8 cellular contexts compared by ENCODE assay signal in the genomic region with DNA sequence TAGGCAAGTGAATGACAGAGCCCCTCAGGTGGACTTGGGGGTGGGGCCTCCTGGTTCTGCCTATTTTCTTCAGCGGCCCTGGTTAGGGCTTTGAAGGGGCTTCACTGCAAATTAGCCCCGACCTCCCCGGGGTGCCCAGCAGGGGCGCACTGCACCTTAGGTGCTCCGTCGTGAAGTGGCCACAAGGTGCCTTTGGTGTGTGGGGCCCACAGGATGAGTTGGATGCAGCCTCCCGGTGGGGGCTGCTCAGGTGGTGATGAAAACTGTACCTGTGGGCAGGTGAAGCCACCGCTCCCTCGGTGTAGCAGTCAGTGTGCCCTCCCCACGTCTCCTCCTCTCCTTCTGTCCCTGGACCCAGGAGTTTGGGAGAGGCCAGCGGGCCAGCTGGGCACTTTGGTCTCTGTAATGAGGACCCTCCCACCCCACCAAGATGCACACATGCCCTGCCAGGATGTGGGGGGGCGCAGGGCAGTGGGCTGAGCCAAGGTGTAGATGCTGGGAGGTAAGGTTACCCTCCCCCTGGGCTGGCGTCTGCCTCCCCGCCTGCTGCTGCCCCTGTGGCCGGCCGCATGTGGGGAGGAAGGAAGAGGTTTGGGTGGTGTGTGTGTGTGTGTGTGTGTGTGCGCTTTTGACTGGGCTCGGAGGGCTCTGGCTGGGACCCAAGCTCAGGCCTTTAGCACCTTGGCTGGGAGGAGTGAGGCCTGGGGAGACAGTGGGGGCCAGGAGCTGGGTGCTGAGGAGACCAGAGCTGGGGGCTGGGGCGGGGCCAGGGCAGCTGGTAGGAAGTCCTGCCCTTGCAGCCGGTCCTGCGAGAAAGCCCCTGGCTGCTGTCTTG. TPM values are rescaled to one million over a fixed set of nuclear protein-coding genes. Genes with fewer than 3 reads are reported as not detected.
A peak's percentile ranks its signal among the peaks of the same experiment; 100 is the strongest.
DNase-seq lines count a peak whose midpoint lies in the region; ATAC-seq, FAIRE-seq and TF ChIP-seq lines count a peak whose summit lies in the region.

No MANE protein-coding gene starts in this region.

- H3K9me3 ChIP-seq in BLaER1 treated with 17β-estradiol and CSF1 and Interleukin-3, amounts not matched to agents 10 nM and 100 nM (replicated peaks in 1 of 11): no peaks in the 10 kb centered on the region
- no peaks in the 10 kb centered on the region for H3K9me3 ChIP-seq in Loucy (ENCODE audit: insufficient read depth, low read depth, low read length)
- H3K9me3 ChIP-seq in HepG2 (ENCODE audit: low read length): no peaks in the 10 kb centered on the region
- H3K9me3 ChIP-seq in MG63: no peaks in the 10 kb centered on the region

- peaks cover 99 to 100% (median 100%) of the 10 kb centered on the region in 10 experiments for H3K4me1 ChIP-seq in BLaER1 treated with 17β-estradiol and CSF1 and Interleukin-3, amounts not matched to agents 10 nM and 100 nM
- H3K4me1 ChIP-seq in Loucy (ENCODE audit: insufficient read depth, low read length, poor library complexity, severe bottlenecking) (peaks cover 77% of the 10 kb centered on the region), HepG2 (ENCODE audit: insufficient read depth, low read length) (peaks cover 50% of the 10 kb centered on the region)

- TF ChIP-seq EP300 in HepG2 (IDR thresholded peaks at IDR 0.05; ENCODE audit: low read depth in 2 of 2, low read length in 2 of 2) (no peak), HepG2 (CRISPR knock-in tag; IDR thresholded peaks at IDR 0.05; ENCODE audit: borderline replicate concordance) (no peak)

- H3F3A ChIP-seq in Loucy (ENCODE audit: low read depth): no peaks in the 10 kb centered on the region

- CTCF ChIA-PET in activated naive CD4-positive, alpha-beta T cell treated with anti-CD3 and anti-CD28 coated beads for 36 hours (lab: Charles Lee): interaction anchor here (0.7 to 2.0 kb wide), 4 partner anchors 10 to 22 kb away, joined by 3 to 7 read pairs (median 4); no protein-coding TSS in a partner anchor
- CTCF ChIA-PET in HepG2 (lab: Yijun Ruan, JAX; ENCODE audit: low intra/inter-chr PET ratio, low total read pairs): no interaction called here

- TF ChIP-seq POLR2A in HepG2 (IDR thresholded peaks at IDR 0.05; ENCODE audit: insufficient read depth in 1 of 2, low read depth in 2 of 2, low read length in 2 of 2): no peak

- peaks cover 100% of the 10 kb centered on the region in 11 experiments for H4K20me1 ChIP-seq in BLaER1 treated with 17β-estradiol and CSF1 and Interleukin-3, amounts not matched to agents 10 nM and 100 nM
- H4K20me1 ChIP-seq in Loucy (ENCODE audit: insufficient read depth, low read length, poor library complexity, severe bottlenecking) (peaks cover 18% of the 10 kb centered on the region), HepG2 (ENCODE audit: insufficient read depth, low read length) (peaks cover 53% of the 10 kb centered on the region; the same call in 1 of the 2 replicates)

- peak overlapping the region in 3 of 10 experiments; percentile 29 to 49 (median 30); a peak in 6 of 20 replicates for H3K4me3 ChIP-seq in BLaER1 treated with 17β-estradiol and CSF1 and Interleukin-3, amounts not matched to agents 10 nM and 100 nM
- H3K4me3 ChIP-seq in Loucy (ENCODE audit: low read length, poor library complexity, severe bottlenecking) (peak overlapping the region; percentile 81), HepG2 (replicated peaks in 1 of 3; ENCODE audit: insufficient read depth in 1 of 3, low read depth in 2 of 3, low read length in 3 of 3) (peak overlapping the region in 1 of 3 experiments; percentile 33; a peak in 1 of 6 replicates), MG63 (no peak overlapping the region)

- in situ Hi-C loops in HepG2 (cut with HindIII; ENCODE audit: extremely low pct_ligation_motif_present, low pct_unique_long_range_greater_than_20kb): no loop called here

- BruUV-seq in HepG2 (replicated peaks; lab: Mats Ljungman, UMichigan): no TSS peak

- POLR2A ChIA-PET in HepG2 (lab: Yijun Ruan, JAX): interaction anchor here (2.2 kb wide), 1 partner anchor 53 kb away, joined by 6 read pairs; no protein-coding TSS in a partner anchor

- peaks cover 92% of the 10 kb centered on the region for H3K79me2 ChIP-seq in Loucy (ENCODE audit: insufficient read depth, low read length)
- peaks cover 67% of the 10 kb centered on the region for H3K79me2 ChIP-seq in HepG2 (ENCODE audit: insufficient read depth, low read length)

- ATAC-seq in HepG2: peak; percentile 40
- no peak for ATAC-seq in HG02571 (IDR thresholded peaks at IDR 0.05; ENCODE audit: unreplicated experiment)

- no peaks in the 10 kb centered on the region for H3K27me3 Mint-ChIP-seq in activated naive CD4-positive, alpha-beta T cell treated with anti-CD3 and anti-CD28 coated beads for 36 hours (ENCODE audit: low read depth)

- peak overlapping the region in 6 of 11 experiments; percentile 4 to 46 (median 18); a peak in 6 of 22 replicates for H3K27ac ChIP-seq in BLaER1 treated with 17β-estradiol and CSF1 and Interleukin-3, amounts not matched to agents 10 nM and 100 nM
- H3K27ac ChIP-seq in HepG2 (ENCODE audit: extremely low read length, insufficient read depth, low read length): no peak overlapping the region

- no peak overlapping the region for H3K4me3 Mint-ChIP-seq in activated naive CD4-positive, alpha-beta T cell treated with anti-CD3 and anti-CD28 coated beads for 36 hours

- no peak overlapping the region for H3K27ac Mint-ChIP-seq in activated naive CD4-positive, alpha-beta T cell treated with anti-CD3 and anti-CD28 coated beads for 36 hours

- no peaks in the 10 kb centered on the region for H3K36me3 Mint-ChIP-seq in activated naive CD4-positive, alpha-beta T cell treated with anti-CD3 and anti-CD28 coated beads for 36 hours (ENCODE audit: low read depth)

- no peaks in the 10 kb centered on the region for H3K9me2 ChIP-seq in Loucy (replicated peaks; ENCODE audit: low read depth, low read length)

- H3K9me3 Mint-ChIP-seq in activated naive CD4-positive, alpha-beta T cell treated with anti-CD3 and anti-CD28 coated beads for 36 hours: no peaks in the 10 kb centered on the region

- DNase-seq in activated naive CD4-positive, alpha-beta T cell treated with anti-CD3 and anti-CD28 coated beads for 36 hours: peak; percentile 42
- peak; percentile 21 for DNase-seq in HepG2 (ENCODE audit: low spot score)
- no peak for DNase-seq in foreskin melanocyte
- DNase-seq in MG63: no peak
- DNase-seq in pons (ENCODE audit: low spot score): no peak

- TF ChIP-seq RAD21 in HepG2 (CRISPR knock-in tag; IDR thresholded peaks at IDR 0.05): no peak; the same call in 1 of the 2 replicates

- H2AFZ ChIP-seq in Loucy (ENCODE audit: low read length): no peak overlapping the region
- no peak overlapping the region for H2AFZ ChIP-seq in HepG2 (ENCODE audit: low read length)

- peaks cover 15% of the 10 kb centered on the region for H3K4me1 Mint-ChIP-seq in activated naive CD4-positive, alpha-beta T cell treated with anti-CD3 and anti-CD28 coated beads for 36 hours (ENCODE audit: low read depth)

- peak overlapping the region; percentile 4 to 66 (median 44); a peak in 16 of 22 replicates for H3K9ac ChIP-seq in BLaER1 treated with 17β-estradiol and CSF1 and Interleukin-3, amounts not matched to agents 10 nM and 100 nM
- peak overlapping the region; percentile 84 for H3K9ac ChIP-seq in Loucy (ENCODE audit: low read depth, low read length, poor library complexity, severe bottlenecking)
- H3K9ac ChIP-seq in HepG2 (ENCODE audit: insufficient read depth, low read depth, low read length): no peak overlapping the region

- no peak for FAIRE-seq in HepG2 (lab: Jason Lieb, UNC)

- TF ChIP-seq CTCF in Loucy (conservative IDR thresholded peaks at IDR 0.05; ENCODE audit: low read length) (peak; percentile 91), HepG2 (CRISPR knock-in tag; IDR thresholded peaks at IDR 0.05) (peak; percentile 30)

- WGBS in HepG2 (ENCODE audit: low lambda C conversion rate): 85% methylated on average over 9 of the region's 21 CpGs

- H3K36me3 ChIP-seq in BLaER1 treated with 17β-estradiol and CSF1 and Interleukin-3, amounts not matched to agents 10 nM and 100 nM: peaks cover 0 to 7% (median 0%) of the 10 kb centered on the region in 11 experiments; a peak in 2 of 22 replicates
- H3K36me3 ChIP-seq in Loucy (ENCODE audit: insufficient read depth, low read length) (no peaks in the 10 kb centered on the region), HepG2 (replicated peaks in 1 of 2; ENCODE audit: control insufficient read depth in 1 of 2, insufficient read depth in 2 of 2, low read length in 2 of 2) (no peaks in the 10 kb centered on the region; a peak in 2 of 5 replicates), MG63 (no peaks in the 10 kb centered on the region)

- intact Hi-C loops in activated naive CD4-positive, alpha-beta T cell treated with anti-CD3 and anti-CD28 coated beads for 36 hours (cut with micrococcal nuclease): no loop called here
- intact Hi-C loops in HepG2 (cut with micrococcal nuclease; ENCODE audit: unreplicated experiment): loop anchor here (10.0 kb wide), 1 partner anchor 53 kb away; no protein-coding TSS in a partner anchor

- no peaks in the 10 kb centered on the region for H3K27me3 ChIP-seq in BLaER1 treated with 17β-estradiol and CSF1 and Interleukin-3, amounts not matched to agents 10 nM and 100 nM
- H3K27me3 ChIP-seq in Loucy (ENCODE audit: insufficient read depth, low read length, poor library complexity, severe bottlenecking): no peaks in the 10 kb centered on the region
- H3K27me3 ChIP-seq in HepG2 (ENCODE audit: control insufficient read depth in 1 of 2, insufficient read depth in 2 of 2, low read length in 2 of 2): no peaks in the 10 kb centered on the region
- H3K27me3 ChIP-seq in MG63: no peaks in the 10 kb centered on the region

- peak overlapping the region; percentile 82 to 98 (median 93) for H3K4me2 ChIP-seq in BLaER1 treated with 17β-estradiol and CSF1 and Interleukin-3, amounts not matched to agents 10 nM and 100 nM
- H3K4me2 ChIP-seq in Loucy (ENCODE audit: low read depth, low read length, poor library complexity, severe bottlenecking) (peak overlapping the region; percentile 96), HepG2 (ENCODE audit: low read depth, low read length) (peak overlapping the region; percentile 57)

RNA-seq across cellular contexts. Expression of gene RXRA, which starts 55.6 kb away (rescaled TPM):
- 1 to 10 TPM; 2.1 to 2.2 TPM for total RNA-seq in activated naive CD4-positive, alpha-beta T cell treated with anti-CD3 and anti-CD28 coated beads for 36 hours
- total RNA-seq in HepG2 (2016; rRNA removed; fragmentation: Illumina TruSeq; extraction: Trizol): 19.2 and 29.2 TPM in 2 replicates
- total RNA-seq in HepG2 (2016; cell fraction: cytosol; rRNA removed; fragmentation: Illumina TruSeq; extraction: Trizol; ENCODE audit: low read depth): 24.1 and 24.5 TPM in 2 replicates
- 16.2 and 29.2 TPM in 2 replicates for total RNA-seq in HepG2 (2016; cell fraction: insoluble cytoplasmic fraction; rRNA removed; fragmentation: Illumina TruSeq; extraction: Trizol)
- total RNA-seq in HepG2 (2016; cell fraction: membrane; rRNA removed; fragmentation: Illumina TruSeq; extraction: Trizol): 50.6 and 51.0 TPM in 2 replicates
- 14.5 and 14.9 TPM in 2 replicates for total RNA-seq in HepG2 (2016; cell fraction: nucleus; rRNA removed; fragmentation: Illumina TruSeq; extraction: Trizol)
- 18.9 and 23.8 TPM in 2 replicates for polyA plus RNA-seq in HepG2 (2011; rRNA removed)
- polyA plus RNA-seq in HepG2 (2011; cell fraction: cytosol; rRNA removed): 20.3 and 28.6 TPM in 2 replicates
- 25.5 and 28.6 TPM in 2 replicates for polyA plus RNA-seq in HepG2 (2011; cell fraction: nucleus; rRNA removed)
- polyA plus RNA-seq in HepG2 (2012): 42.6 and 48.4 TPM in 2 replicates
- polyA plus RNA-seq in HepG2 (2016; cell fraction: cytosol; fragmentation: Illumina TruSeq; extraction: Trizol; ENCODE audit: low read depth): 68.3 and 74.3 TPM in 2 replicates
- polyA plus RNA-seq in HepG2 (2016; cell fraction: insoluble cytoplasmic fraction; fragmentation: Illumina TruSeq; extraction: Trizol; ENCODE audit: low read depth): 28.2 and 39.1 TPM in 2 replicates
- polyA plus RNA-seq in HepG2 (2016; cell fraction: membrane; fragmentation: Illumina TruSeq; extraction: Trizol; ENCODE audit: low read depth): 81.0 and 95.6 TPM in 2 replicates
- 27.8 and 30.7 TPM in 2 replicates for polyA plus RNA-seq in HepG2 (2016; cell fraction: nucleus; fragmentation: Illumina TruSeq; extraction: Trizol; ENCODE audit: insufficient read depth, low read depth)
- 26.4 and 69.1 TPM in 2 replicates for polyA minus RNA-seq in HepG2 (2011; rRNA and poly(A)+ RNA removed; ENCODE audit: low replicate concordance)
- polyA minus RNA-seq in HepG2 (2011; cell fraction: cytosol; rRNA and poly(A)+ RNA removed): 27.2 and 30.5 TPM in 2 replicates
- 13.6 and 15.8 TPM in 2 replicates for polyA minus RNA-seq in HepG2 (2011; cell fraction: nucleus; rRNA and poly(A)+ RNA removed)
- 18.2 and 40.5 TPM in 2 replicates for total RNA-seq in MG63 (2014; rRNA removed; shearing (Covaris generic); ENCODE audit: low replicate concordance)

Comparison
In these comparisons a context has a peak if more than half of its experiments do, and no peak if none do; other contexts are left out.
1. DNase-seq: peak in activated naive CD4-positive, alpha-beta T cell treated with anti-CD3 and anti-CD28 coated beads for 36 hours (single experiment) and HepG2 (single experiment); none in foreskin melanocyte (single experiment), MG63 (single experiment) and pons (single experiment).
2. Peak in every context shown above with its lines, with median percentiles within 50 percentile points of each other: H3K4me2 ChIP-seq.